9 cellular contexts compared by ENCODE assay signal in genomic region chr18:79508565-79509535, GRCh38.
DNase-seq lines count a peak whose midpoint lies in the region; ATAC-seq and TF ChIP-seq lines count a peak whose summit lies in the region.
"Had no signal": no experiment of that assay in that cellular context is flagged by ENCODE, and none has a peak within 500 bp of the region (broad histone marks: within the 10 kb centered on the region; RNA-seq: fewer than 3 reads in every experiment).

No MANE protein-coding gene starts in this region.

- peak; percentile 28 for DNase-seq in activated CD4-positive, CD25-positive, alpha-beta regulatory T cell treated with anti-CD3 and anti-CD28 coated beads, Interleukin-2, amount 50 U/mL, for 72 hours
- no peak for DNase-seq in activated CD4-positive, CD25-positive, alpha-beta regulatory T cell (lab: John Stamatoyannopoulos, UW)
- peak; percentile 89 for DNase-seq in spleen
- no peak for DNase-seq in GOT3 (lab: John Stamatoyannopoulos, UW)
- DNase-seq in GM03348 (ENCODE audit: low spot score), result no peak

- intact Hi-C loops in spleen (cut with DNase I; ENCODE audit: low total_unique reads), result no loop called here

- H3K27me3 ChIP-seq in spleen (replicated peaks in 1 of 7), result no peaks in the 10 kb centered on the region
- H3K27me3 ChIP-seq: adrenal gland had no signal

- WGBS in spleen, 5 donors, result 61 to 79% (median 65%) methylated on average over 38 to 40 of the region's 40 CpGs

- H3K4me1 ChIP-seq in spleen, result peaks cover 31 to 59% (median 49%) of the 10 kb centered on the region in 6 donors

- TF ChIP-seq CTCF in spleen (IDR thresholded peaks at IDR 0.05 in 8 of 11, conservative IDR thresholded peaks at IDR 0.05 in 3 of 11), result no peak

- no peak for TF ChIP-seq POLR2A in spleen (IDR thresholded peaks at IDR 0.05)

- no peaks in the 10 kb centered on the region for H3K9me3 ChIP-seq in spleen
- H3K9me3 ChIP-seq: adrenal gland had no signal

- H3K4me3 ChIP-seq in spleen, result peak overlapping the region in 2 of 8 donors; percentile 33 to 57

- peaks cover 0 to 51% (median 12%) of the 10 kb centered on the region in 6 donors for H3K36me3 ChIP-seq in spleen
- H3K36me3 ChIP-seq: adrenal gland had no signal

- peak overlapping the region in 7 of 8 donors; percentile 77 to 90 (median 86) for H3K27ac ChIP-seq in spleen

- ATAC-seq in HG03095 (IDR thresholded peaks at IDR 0.05; ENCODE audit: unreplicated experiment), result peak; percentile 44
- peak; percentile 7 for ATAC-seq in esophagus mucosa
- ATAC-seq in HG03521 (IDR thresholded peaks at IDR 0.05; ENCODE audit: unreplicated experiment), result no peak

Comparison
In these comparisons a context has a peak if more than half of its experiments do, and no peak if none do; other contexts are left out.
1. DNase-seq: peak in activated CD4-positive, CD25-positive, alpha-beta regulatory T cell treated with anti-CD3 and anti-CD28 coated beads, Interleukin-2, amount 50 U/mL, for 72 hours (single experiment) and spleen (single experiment); none in activated CD4-positive, CD25-positive, alpha-beta regulatory T cell (0 of 4), GOT3 (single experiment) and GM03348 (single experiment).